12 cellular contexts compared by ENCODE assay signal in the genomic region with DNA sequence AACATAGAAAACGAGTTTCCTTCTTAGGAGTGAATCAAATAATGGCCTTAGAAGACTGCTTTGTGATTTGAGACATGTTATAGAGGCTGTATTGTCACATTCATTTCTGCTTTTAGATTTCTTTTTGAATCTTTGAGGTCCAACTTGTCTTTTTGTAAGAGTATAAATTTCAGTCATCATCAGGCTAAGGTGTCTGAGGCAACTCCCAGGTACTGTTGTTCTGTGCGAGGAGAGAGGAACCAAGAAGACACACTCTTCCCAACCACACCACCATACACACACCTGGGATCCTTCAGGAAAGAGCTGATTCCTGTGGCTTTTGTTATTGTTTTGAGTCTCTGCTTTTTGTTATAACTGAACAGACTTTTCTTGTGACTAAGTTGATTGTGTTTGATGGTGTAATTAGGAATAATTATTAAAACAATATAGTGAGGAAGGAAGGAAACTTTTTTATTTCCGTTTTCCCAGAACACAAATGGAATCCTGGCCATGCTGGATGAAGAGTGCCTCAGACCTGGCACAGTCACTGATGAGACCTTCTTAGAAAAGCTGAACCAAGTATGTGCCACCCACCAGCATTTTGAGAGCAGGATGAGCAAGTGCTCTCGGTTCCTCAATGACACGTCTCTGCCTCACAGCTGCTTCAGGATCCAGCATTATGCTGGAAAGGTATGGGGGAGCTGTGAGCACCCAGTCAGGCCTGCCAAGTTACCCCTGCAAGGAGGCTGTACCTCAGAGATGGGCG.
DNase-seq lines count a peak whose midpoint lies in the region; ATAC-seq, FAIRE-seq and TF ChIP-seq lines count a peak whose summit lies in the region.
"Had no signal": no experiment of that assay in that cellular context is flagged by ENCODE, and none has a peak within 500 bp of the region (broad histone marks: within the 10 kb centered on the region; RNA-seq: fewer than 3 reads in every experiment).

No MANE protein-coding gene starts in this region.

- H3K27ac Mint-ChIP-seq in chondrocyte (ENCODE audit: unreplicated experiment) (peak overlapping the region; percentile 82), CD14-positive monocyte (peak overlapping the region in 1 of 7 donors; percentile 5)
- H3K27ac Mint-ChIP-seq: CD8-positive, alpha-beta memory T cell; IgD-negative memory B cell; naive thymus-derived CD8-positive, alpha-beta T cell had no signal

- H3K4me1 Mint-ChIP-seq in chondrocyte (ENCODE audit: low read depth): peaks cover 74% of the 10 kb centered on the region
- H3K4me1 Mint-ChIP-seq in CD14-positive monocyte: peaks cover 5% of the 10 kb centered on the region
- H3K4me1 Mint-ChIP-seq: CD8-positive, alpha-beta memory T cell; IgD-negative memory B cell; naive thymus-derived CD8-positive, alpha-beta T cell had no signal

- H3K4me3 Mint-ChIP-seq in chondrocyte (ENCODE audit: unreplicated experiment) (no peak overlapping the region), CD14-positive monocyte (no peak overlapping the region)
- H3K4me3 Mint-ChIP-seq: CD8-positive, alpha-beta memory T cell; IgD-negative memory B cell; naive thymus-derived CD8-positive, alpha-beta T cell had no signal

- H3K4me1 ChIP-seq in upper lobe of left lung: peaks cover 3 to 16% (median 14%) of the 10 kb centered on the region in 4 donors

- FAIRE-seq in urothelium cell line (lab: Jason Lieb, UNC): no peak

- H3K36me3 ChIP-seq in upper lobe of left lung: peaks cover 0 to 23% (median 9%) of the 10 kb centered on the region in 4 donors

- peak; percentile 5 to 7 for DNase-seq in stimulated activated CD4-positive, alpha-beta T cell treated with anti-CD3 and anti-CD28 coated beads, Interleukin-15, amount 100 ng/mL, for 48 hours (ENCODE audit: low read depth in 2 of 2)
- no peak for DNase-seq in stimulated activated CD4-positive, alpha-beta T cell treated with anti-CD3 and anti-CD28 coated beads, Interleukin-4, amount 100 ng/mL, for 4 hours
- DNase-seq in chondrocyte (ENCODE audit: low spot score) (no peak), upper lobe of left lung (no peak), urothelium cell line (ENCODE audit: low spot score) (no peak), CD14-positive monocyte (ENCODE audit: low spot score) (no peak)
- DNase-seq: CD8-positive, alpha-beta memory T cell; naive thymus-derived CD8-positive, alpha-beta T cell; NCI-H446 treated with DMSO at 0.1 percent for 48 hours had no signal

- H3K9me3 ChIP-seq in upper lobe of left lung: no peaks in the 10 kb centered on the region

- intact Hi-C loops in CD14-positive monocyte (cut with micrococcal nuclease): no loop called here

- ATAC-seq in HG03342 (IDR thresholded peaks at IDR 0.05; ENCODE audit: unreplicated experiment): peak; percentile 72
- ATAC-seq in upper lobe of left lung (ENCODE audit: low FRiP score in 2 of 2): peak in 1 of 2 donors; percentile 26
- no peak for ATAC-seq in HG03521 (IDR thresholded peaks at IDR 0.05; ENCODE audit: unreplicated experiment)
- ATAC-seq: naive thymus-derived CD8-positive, alpha-beta T cell had no signal

- no peaks in the 10 kb centered on the region for H3K27me3 ChIP-seq in upper lobe of left lung

- H3K27me3 Mint-ChIP-seq in chondrocyte (ENCODE audit: low read depth): no peaks in the 10 kb centered on the region
- peaks cover 0 to 2% (median 0%) of the 10 kb centered on the region in 3 donors for H3K27me3 Mint-ChIP-seq in CD14-positive monocyte (ENCODE audit: low read depth in 3 of 3)
- H3K27me3 Mint-ChIP-seq: IgD-negative memory B cell had no signal

- peaks cover 9% of the 10 kb centered on the region for H3K36me3 Mint-ChIP-seq in chondrocyte (ENCODE audit: low read depth)
- no peaks in the 10 kb centered on the region for H3K36me3 Mint-ChIP-seq in CD14-positive monocyte
- H3K36me3 Mint-ChIP-seq: CD8-positive, alpha-beta memory T cell; IgD-negative memory B cell; naive thymus-derived CD8-positive, alpha-beta T cell had no signal

- no peak for TF ChIP-seq EP300 in upper lobe of left lung (IDR thresholded peaks at IDR 0.05)

- no peak for TF ChIP-seq CTCF in chondrocyte (IDR thresholded peaks at IDR 0.05)
- no peak for TF ChIP-seq CTCF in upper lobe of left lung (IDR thresholded peaks at IDR 0.05)
- TF ChIP-seq CTCF in CD14-positive monocyte (IDR thresholded peaks at IDR 0.05): no peak

- TF ChIP-seq POLR2A in upper lobe of left lung (IDR thresholded peaks at IDR 0.05): no peak

- WGBS in upper lobe of left lung, 2 donors: 69 to 75% methylated on average over 6 of the region's 6 CpGs

- peak overlapping the region in 3 of 4 donors; percentile 4 to 19 (median 17) for H3K27ac ChIP-seq in upper lobe of left lung

- no peaks in the 10 kb centered on the region for H3K9me3 Mint-ChIP-seq in chondrocyte (ENCODE audit: low read depth)
- H3K9me3 Mint-ChIP-seq in CD14-positive monocyte: no peaks in the 10 kb centered on the region
- H3K9me3 Mint-ChIP-seq: CD8-positive, alpha-beta memory T cell; IgD-negative memory B cell; naive thymus-derived CD8-positive, alpha-beta T cell had no signal

- no peak overlapping the region for H3K4me3 ChIP-seq in upper lobe of left lung

Comparison
In these comparisons a context has a peak if more than half of its experiments do, and no peak if none do; other contexts are left out.
1. DNase-seq: peak in stimulated activated CD4-positive, alpha-beta T cell treated with anti-CD3 and anti-CD28 coated beads, Interleukin-15, amount 100 ng/mL, for 48 hours (2 of 2); none in stimulated activated CD4-positive, alpha-beta T cell treated with anti-CD3 and anti-CD28 coated beads, Interleukin-4, amount 100 ng/mL, for 4 hours (0 of 2), chondrocyte (single experiment), upper lobe of left lung (0 of 2), urothelium cell line (single experiment) and CD14-positive monocyte (single experiment).